In the genomic region with DNA sequence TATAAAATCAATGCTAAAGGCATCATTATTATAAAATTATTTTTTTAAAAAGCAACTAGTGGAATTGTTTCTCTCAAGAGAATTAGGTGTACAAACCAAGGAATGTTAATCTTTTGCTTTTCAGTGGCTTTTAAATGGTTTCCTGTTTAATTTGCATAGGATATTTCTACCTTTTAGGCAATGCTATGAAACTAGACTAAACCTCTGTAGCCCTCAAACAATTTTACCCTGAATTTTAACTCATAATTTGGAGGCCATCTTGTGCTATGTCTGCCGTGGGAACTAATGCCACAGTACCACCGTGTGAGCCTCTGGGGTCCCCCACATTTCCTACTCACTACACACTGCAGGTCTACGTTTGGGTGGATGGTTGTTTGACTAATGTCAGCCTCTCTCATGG, we compare ENCODE assay signal across 19 cellular contexts. TPM values are rescaled to one million over a fixed set of nuclear protein-coding genes. Genes with fewer than 3 reads are reported as not detected.
A peak's percentile ranks its signal among the peaks of the same experiment; 100 is the strongest.
DNase-seq lines count a peak whose midpoint lies in the region; ATAC-seq and TF ChIP-seq lines count a peak whose summit lies in the region.
"Had no signal": no experiment of that assay in that cellular context is flagged by ENCODE, and none has a peak within 500 bp of the region (broad histone marks: within the 10 kb centered on the region; RNA-seq: fewer than 3 reads in every experiment).

No MANE protein-coding gene starts in this region.

- DNase-seq in GM23338 (ENCODE audit: low spot score), result no peak
- no peak for DNase-seq in T-helper 17 cell
- DNase-seq in uterus, result no peak
- no peak for DNase-seq in effector memory CD4-positive, alpha-beta T cell
- DNase-seq: AML-193, DMS79, HCEC 1CT, NCI-H1105, NCI-H1694, NCI-H510A treated with DMSO at 0.1 percent for 48 hours, NCI-H774, OCI-M1, SIG-M5 had no signal

- TF ChIP-seq POLR2A in uterus (IDR thresholded peaks at IDR 0.05), result no peak

- H3F3A ChIP-seq in GM23338 (replicated peaks; ENCODE audit: low read depth), result no peaks in the 10 kb centered on the region

- H3K36me3 Mint-ChIP-seq in GM23338 (ENCODE audit: low read depth) (peaks cover 13% of the 10 kb centered on the region; the same call in 2 of the 3 replicates), T-helper 17 cell (ENCODE audit: low read depth) (no peaks in the 10 kb centered on the region), nephron (ENCODE audit: low read depth) (peaks cover 8% of the 10 kb centered on the region)

- H3K9me3 Mint-ChIP-seq in GM23338 (no peaks in the 10 kb centered on the region), nephron (no peaks in the 10 kb centered on the region)

- no peak overlapping the region for H3K4me3 Mint-ChIP-seq in GM23338
- H3K4me3 Mint-ChIP-seq in T-helper 17 cell, result no peak overlapping the region
- no peak overlapping the region for H3K4me3 Mint-ChIP-seq in nephron

- H3K27me3 Mint-ChIP-seq in GM23338 (ENCODE audit: insufficient read depth, low read depth, poor library complexity) (peaks cover 1% of the 10 kb centered on the region), T-helper 17 cell (no peaks in the 10 kb centered on the region), nephron (ENCODE audit: low read depth) (no peaks in the 10 kb centered on the region)

- no peak overlapping the region; the same call in 1 of the 2 replicates for H3K27ac ChIP-seq in GM23338 (ENCODE audit: low read depth)
- H3K27ac ChIP-seq in uterus, result peak overlapping the region; percentile 44 to 58
- H3K27ac ChIP-seq in effector memory CD4-positive, alpha-beta T cell (ENCODE audit: insufficient read depth, low read length, poor library complexity, severe bottlenecking), result no peak overlapping the region
- H3K27ac ChIP-seq: C4-2B had no signal

- H3K27me3 ChIP-seq in GM23338 (ENCODE audit: insufficient read depth), result no peaks in the 10 kb centered on the region
- no peaks in the 10 kb centered on the region for H3K27me3 ChIP-seq in uterus
- no peaks in the 10 kb centered on the region for H3K27me3 ChIP-seq in effector memory CD4-positive, alpha-beta T cell (replicated peaks; ENCODE audit: control insufficient read depth, insufficient read depth, low read length, poor library complexity, severe bottlenecking)

- H3K4me3 ChIP-seq in GM23338 (no peak overlapping the region), uterus (no peak overlapping the region)
- no peak overlapping the region for H3K4me3 ChIP-seq in effector memory CD4-positive, alpha-beta T cell (ENCODE audit: insufficient read depth, low read depth, low read length, poor library complexity, severe bottlenecking)
- H3K4me3 ChIP-seq: K562 had no signal

- H3K27ac Mint-ChIP-seq in GM23338, result peak overlapping the region; percentile 10; the same call in 1 of the 2 replicates
- peak overlapping the region; percentile 0 for H3K27ac Mint-ChIP-seq in T-helper 17 cell
- peak overlapping the region; percentile 75 to 96 (median 95) for H3K27ac Mint-ChIP-seq in nephron

- no peak for ATAC-seq in GM23338
- ATAC-seq in T-helper 17 cell, result no peak
- ATAC-seq in GM19035 (IDR thresholded peaks at IDR 0.05; ENCODE audit: unreplicated experiment), result no peak
- no peak for ATAC-seq in HG03280 (IDR thresholded peaks at IDR 0.05; ENCODE audit: unreplicated experiment)
- ATAC-seq: SK-N-SH treated with all-trans-retinoic acid at 6 μM for 48 hours had no signal

- H3K36me3 ChIP-seq in GM23338 (ENCODE audit: insufficient read depth) (no peaks in the 10 kb centered on the region), uterus (no peaks in the 10 kb centered on the region)
- H3K36me3 ChIP-seq in effector memory CD4-positive, alpha-beta T cell (ENCODE audit: control insufficient read depth, insufficient read depth, low read length), result no peaks in the 10 kb centered on the region

- H3K9me3 ChIP-seq in T-helper 17 cell (ENCODE audit: control insufficient read depth, low read length, poor library complexity, severe bottlenecking), result no peaks in the 10 kb centered on the region
- H3K9me3 ChIP-seq in uterus, result no peaks in the 10 kb centered on the region
- no peaks in the 10 kb centered on the region for H3K9me3 ChIP-seq in effector memory CD4-positive, alpha-beta T cell (ENCODE audit: control insufficient read depth, low read length)

- intact Hi-C loops in uterus (cut with DNase I; ENCODE audit: low total_unique reads), result no loop called here

- H3K4me1 ChIP-seq in GM23338 (ENCODE audit: insufficient read depth), result peaks cover 69% of the 10 kb centered on the region
- H3K4me1 ChIP-seq in uterus, result peaks cover 0 to 18% of the 10 kb centered on the region in 2 donors
- no peaks in the 10 kb centered on the region for H3K4me1 ChIP-seq in effector memory CD4-positive, alpha-beta T cell (ENCODE audit: control insufficient read depth, insufficient read depth, low read length, poor library complexity, severe bottlenecking)

- no peaks in the 10 kb centered on the region for H3K9me2 ChIP-seq in GM23338 (ENCODE audit: insufficient read depth)

- peak overlapping the region; percentile 19; the same call in 1 of the 2 replicates for H3K4me2 ChIP-seq in GM23338

- TF ChIP-seq CTCF in GM23338 (conservative IDR thresholded peaks at IDR 0.05; ENCODE audit: low read depth in 2 of 2), result no peak
- no peak for TF ChIP-seq CTCF in nephron (IDR thresholded peaks at IDR 0.05; ENCODE audit: unreplicated experiment in 3 of 3)
- no peak for TF ChIP-seq CTCF in uterus (IDR thresholded peaks at IDR 0.05)

- no peaks in the 10 kb centered on the region for H4K20me1 ChIP-seq in GM23338 (replicated peaks; ENCODE audit: insufficient read depth)

- peaks cover 98% of the 10 kb centered on the region for H3K79me2 ChIP-seq in GM23338 (replicated peaks; ENCODE audit: insufficient read depth)

- no peak overlapping the region for H2AFZ ChIP-seq in GM23338

- H3K4me1 Mint-ChIP-seq in GM23338 (peaks cover 38% of the 10 kb centered on the region), T-helper 17 cell (peaks cover 37% of the 10 kb centered on the region), nephron (peaks cover 67% of the 10 kb centered on the region)

TF ChIP-seq in GM23338, 12 proteins besides CTCF, POLR2A, EP300 and RAD21 (continues in another document):
- TF ChIP-seq STAT1 (IDR thresholded peaks at IDR 0.05; ENCODE audit: unreplicated experiment) (no peak), CREB1 (CRISPR knock-in tag; IDR thresholded peaks at IDR 0.05; ENCODE audit: low read depth) (no peak), EZH2phosphoT487 (IDR thresholded peaks at IDR 0.05; ENCODE audit: unreplicated experiment) (no peak), ZNF331 (CRISPR knock-in tag; IDR thresholded peaks at IDR 0.05; ENCODE audit: low read depth) (no peak), NANOG (IDR thresholded peaks at IDR 0.05; ENCODE audit: borderline replicate concordance) (no peak), POLR2AphosphoS5 (IDR thresholded peaks at IDR 0.05; ENCODE audit: low read depth) (no peak), ZNF114 (CRISPR knock-in tag; IDR thresholded peaks at IDR 0.05) (no peak), EZH2 (IDR thresholded peaks at IDR 0.05; ENCODE audit: low read depth, unreplicated experiment) (no peak)
- TF ChIP-seq, protein P1, sequence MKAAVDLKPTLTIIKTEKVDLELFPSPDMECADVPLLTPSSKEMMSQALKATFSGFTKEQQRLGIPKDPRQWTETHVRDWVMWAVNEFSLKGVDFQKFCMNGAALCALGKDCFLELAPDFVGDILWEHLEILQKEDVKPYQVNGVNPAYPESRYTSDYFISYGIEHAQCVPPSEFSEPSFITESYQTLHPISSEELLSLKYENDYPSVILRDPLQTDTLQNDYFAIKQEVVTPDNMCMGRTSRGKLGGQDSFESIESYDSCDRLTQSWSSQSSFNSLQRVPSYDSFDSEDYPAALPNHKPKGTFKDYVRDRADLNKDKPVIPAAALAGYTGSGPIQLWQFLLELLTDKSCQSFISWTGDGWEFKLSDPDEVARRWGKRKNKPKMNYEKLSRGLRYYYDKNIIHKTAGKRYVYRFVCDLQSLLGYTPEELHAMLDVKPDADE (IDR thresholded peaks at IDR 0.05), result no peak
- TF ChIP-seq, protein P2, sequence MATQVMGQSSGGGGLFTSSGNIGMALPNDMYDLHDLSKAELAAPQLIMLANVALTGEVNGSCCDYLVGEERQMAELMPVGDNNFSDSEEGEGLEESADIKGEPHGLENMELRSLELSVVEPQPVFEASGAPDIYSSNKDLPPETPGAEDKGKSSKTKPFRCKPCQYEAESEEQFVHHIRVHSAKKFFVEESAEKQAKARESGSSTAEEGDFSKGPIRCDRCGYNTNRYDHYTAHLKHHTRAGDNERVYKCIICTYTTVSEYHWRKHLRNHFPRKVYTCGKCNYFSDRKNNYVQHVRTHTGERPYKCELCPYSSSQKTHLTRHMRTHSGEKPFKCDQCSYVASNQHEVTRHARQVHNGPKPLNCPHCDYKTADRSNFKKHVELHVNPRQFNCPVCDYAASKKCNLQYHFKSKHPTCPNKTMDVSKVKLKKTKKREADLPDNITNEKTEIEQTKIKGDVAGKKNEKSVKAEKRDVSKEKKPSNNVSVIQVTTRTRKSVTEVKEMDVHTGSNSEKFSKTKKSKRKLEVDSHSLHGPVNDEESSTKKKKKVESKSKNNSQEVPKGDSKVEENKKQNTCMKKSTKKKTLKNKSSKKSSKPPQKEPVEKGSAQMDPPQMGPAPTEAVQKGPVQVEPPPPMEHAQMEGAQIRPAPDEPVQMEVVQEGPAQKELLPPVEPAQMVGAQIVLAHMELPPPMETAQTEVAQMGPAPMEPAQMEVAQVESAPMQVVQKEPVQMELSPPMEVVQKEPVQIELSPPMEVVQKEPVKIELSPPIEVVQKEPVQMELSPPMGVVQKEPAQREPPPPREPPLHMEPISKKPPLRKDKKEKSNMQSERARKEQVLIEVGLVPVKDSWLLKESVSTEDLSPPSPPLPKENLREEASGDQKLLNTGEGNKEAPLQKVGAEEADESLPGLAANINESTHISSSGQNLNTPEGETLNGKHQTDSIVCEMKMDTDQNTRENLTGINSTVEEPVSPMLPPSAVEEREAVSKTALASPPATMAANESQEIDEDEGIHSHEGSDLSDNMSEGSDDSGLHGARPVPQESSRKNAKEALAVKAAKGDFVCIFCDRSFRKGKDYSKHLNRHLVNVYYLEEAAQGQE (IDR thresholded peaks at IDR 0.05; ENCODE audit: unreplicated experiment), result no peak

RNA-seq across cellular contexts. Expression of a gene that starts 20.6 kb away (rescaled TPM):
- total RNA-seq in GM23338 (2014; rRNA removed; shearing (Covaris generic)), result 44.7 and 67.7 TPM in 2 replicates
- polyA plus RNA-seq in GM23338 (2016; fragmentation: Nextera tagmentation; extraction: Ambion mirVana), result 77.4 and 105 TPM in 2 replicates
- 10 to 100 TPM; 66.1 to 66.3 TPM for total RNA-seq in T-helper 17 cell
- total RNA-seq in uterus, result 100 to 1,000 TPM in 1 of 4 donors, 10 to 100 TPM in 3; 78.2 to 145 (median 90.1) TPM

Comparison
In these comparisons a context has a peak if more than half of its experiments do, and no peak if none do; other contexts are left out.
1. H3K27ac ChIP-seq: peak in uterus (2 of 2); none in GM23338 (single experiment) and effector memory CD4-positive, alpha-beta T cell (single experiment).
2. H3K27ac Mint-ChIP-seq: peak in every context shown above with its lines; median percentile 95 in nephron; 10 in GM23338; 0 in T-helper 17 cell.